Comparison of ENCODE assay signal across 8 cellular contexts in the genomic region with DNA sequence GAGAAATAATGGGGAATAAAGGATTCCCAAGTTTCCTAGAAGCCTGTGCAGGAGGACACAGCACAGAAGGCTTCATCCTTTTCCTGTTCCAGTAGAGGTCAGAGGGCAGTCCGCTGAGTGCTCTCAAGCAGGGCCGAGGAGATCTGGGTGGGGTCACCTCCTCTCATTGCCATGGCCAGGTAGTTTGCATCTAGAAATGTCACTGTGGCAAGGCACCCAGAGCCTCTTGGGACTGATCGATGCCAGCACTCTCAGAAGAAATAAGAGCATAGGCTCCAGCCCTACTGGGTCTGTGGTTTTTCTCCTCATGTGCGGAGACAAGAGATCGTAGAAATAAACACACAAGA. TPM values are rescaled to one million over a fixed set of nuclear protein-coding genes. Genes with fewer than 3 reads are reported as not detected.
DNase-seq lines count a peak whose midpoint lies in the region; ATAC-seq and TF ChIP-seq lines count a peak whose summit lies in the region.

No MANE protein-coding gene starts in this region.

- CTCF ChIA-PET in SK-N-SH (lab: Yijun Ruan, JAX): interaction anchor here (0.7 to 10.0 kb wide), 15 partner anchors 9 to 293 kb away, joined by 3 to 237 read pairs (median 5); no protein-coding TSS in a partner anchor

- no peak for DNase-seq in activated T-helper 1 cell treated with anti-CD3 and anti-CD28 coated beads, Interleukin-12 subunit alpha, Interleukin-12 subunit beta, Interleukin-2, Interleukin-4 antibody, amounts not matched to agents 30 ng/mL and 10 ng/mL and 1 ng/mL, durations not matched to agents 14 hours and 24 hours and 36 hours (ENCODE audit: low spot score)
- DNase-seq in neural progenitor cell (ENCODE audit: low spot score) (no peak), SK-N-SH (no peak), NCI-H2171 (lab: John Stamatoyannopoulos, UW) (no peak), DMS153 treated with DMSO at 0.1 percent for 48 hours (lab: John Stamatoyannopoulos, UW; ENCODE audit: unreplicated experiment) (no peak), NCI-H2107 treated with DMSO at 0.1 percent for 48 hours (lab: John Stamatoyannopoulos, UW; ENCODE audit: unreplicated experiment) (no peak)

- H3K4me1 ChIP-seq in neural progenitor cell (no peaks in the 10 kb centered on the region), SK-N-SH (ENCODE audit: control insufficient read depth in 1 of 2, insufficient read depth in 2 of 2, low read depth in 1 of 2, low read length in 1 of 2) (peaks cover 8% of the 10 kb centered on the region in 2 experiments; a peak in 2 of 4 replicates)

- TF ChIP-seq CTCF in neural progenitor cell (IDR thresholded peaks at IDR 0.05): no peak
- no peak for TF ChIP-seq CTCF in SK-N-SH (IDR thresholded peaks at IDR 0.05)

- H3K4me2 ChIP-seq in neural progenitor cell (no peak overlapping the region), SK-N-SH (no peak overlapping the region)

- H3F3A ChIP-seq in neural progenitor cell (ENCODE audit: low read depth): peaks cover 17% of the 10 kb centered on the region
- H3F3A ChIP-seq in SK-N-SH (replicated peaks; ENCODE audit: insufficient read depth): peaks cover 32% of the 10 kb centered on the region

- ATAC-seq in GM19023 (IDR thresholded peaks at IDR 0.05; ENCODE audit: unreplicated experiment) (peak; percentile 43), HG02885 (IDR thresholded peaks at IDR 0.05; ENCODE audit: poor library complexity, unreplicated experiment) (peak; percentile 34)

- peaks cover 35% of the 10 kb centered on the region for H3K36me3 Mint-ChIP-seq in activated T-helper 1 cell treated with anti-CD3 and anti-CD28 coated beads, Interleukin-12 subunit alpha, Interleukin-12 subunit beta, Interleukin-2, Interleukin-4 antibody, amounts not matched to agents 30 ng/mL and 10 ng/mL and 1 ng/mL, durations not matched to agents 14 hours and 24 hours and 36 hours (ENCODE audit: low read depth)
- H3K36me3 Mint-ChIP-seq in neural progenitor cell: peaks cover 7% of the 10 kb centered on the region

- 90% methylated on average over 5 of the region's 5 CpGs for WGBS in SK-N-SH (ENCODE audit: low lambda C conversion rate)

- POLR2A ChIA-PET in SK-N-SH (lab: Yijun Ruan, JAX): no interaction called here

- no peak for TF ChIP-seq RAD21 in SK-N-SH (IDR thresholded peaks at IDR 0.05; ENCODE audit: low read length)

- H3K9me2 ChIP-seq in SK-N-SH: no peaks in the 10 kb centered on the region

- intact Hi-C loops in activated T-helper 1 cell treated with anti-CD3 and anti-CD28 coated beads, Interleukin-12 subunit alpha, Interleukin-12 subunit beta, Interleukin-2, Interleukin-4 antibody, amounts not matched to agents 30 ng/mL and 10 ng/mL and 1 ng/mL, durations not matched to agents 14 hours and 24 hours and 36 hours (cut with micrococcal nuclease): loop anchor here (2.0 kb wide), 1 partner anchor 675 kb away; a partner anchor contains a TSS

- H3K27me3 Mint-ChIP-seq in activated T-helper 1 cell treated with anti-CD3 and anti-CD28 coated beads, Interleukin-12 subunit alpha, Interleukin-12 subunit beta, Interleukin-2, Interleukin-4 antibody, amounts not matched to agents 30 ng/mL and 10 ng/mL and 1 ng/mL, durations not matched to agents 14 hours and 24 hours and 36 hours (ENCODE audit: insufficient read depth): no peaks in the 10 kb centered on the region
- peaks cover 2% of the 10 kb centered on the region for H3K27me3 Mint-ChIP-seq in neural progenitor cell (ENCODE audit: insufficient read depth, low read depth)

- H3K36me3 ChIP-seq in neural progenitor cell (no peaks in the 10 kb centered on the region), SK-N-SH (replicated peaks in 1 of 2; ENCODE audit: control insufficient read depth in 1 of 2, insufficient read depth in 2 of 2, low read length in 1 of 2) (peaks cover 79 to 86% of the 10 kb centered on the region in 2 experiments)

- H4K20me1 ChIP-seq in neural progenitor cell (ENCODE audit: low read depth) (peaks cover 11% of the 10 kb centered on the region), SK-N-SH (ENCODE audit: insufficient read depth) (peaks cover 8% of the 10 kb centered on the region)

- no peak for TF ChIP-seq EP300 in SK-N-SH (IDR thresholded peaks at IDR 0.05; ENCODE audit: borderline replicate concordance in 1 of 2, low read depth in 1 of 2, low read length in 1 of 2)

- no peaks in the 10 kb centered on the region for H3K27me3 ChIP-seq in neural progenitor cell
- H3K27me3 ChIP-seq in SK-N-SH (ENCODE audit: insufficient read depth): no peaks in the 10 kb centered on the region

- H3K4me3 ChIP-seq in neural progenitor cell: no peak overlapping the region
- no peak overlapping the region for H3K4me3 ChIP-seq in SK-N-SH (ENCODE audit: low read depth in 2 of 2, low read length in 1 of 2)

- H3K9ac ChIP-seq in neural progenitor cell: no peak overlapping the region
- H3K9ac ChIP-seq in SK-N-SH: no peak overlapping the region

- peaks cover 5% of the 10 kb centered on the region for H3K79me2 ChIP-seq in neural progenitor cell (ENCODE audit: low read depth)
- peaks cover 16% of the 10 kb centered on the region for H3K79me2 ChIP-seq in SK-N-SH (ENCODE audit: insufficient read depth)

- peaks cover 39% of the 10 kb centered on the region for H3K4me1 Mint-ChIP-seq in activated T-helper 1 cell treated with anti-CD3 and anti-CD28 coated beads, Interleukin-12 subunit alpha, Interleukin-12 subunit beta, Interleukin-2, Interleukin-4 antibody, amounts not matched to agents 30 ng/mL and 10 ng/mL and 1 ng/mL, durations not matched to agents 14 hours and 24 hours and 36 hours (ENCODE audit: low read depth)
- peaks cover 7% of the 10 kb centered on the region for H3K4me1 Mint-ChIP-seq in neural progenitor cell

- no peaks in the 10 kb centered on the region for H3K9me3 ChIP-seq in neural progenitor cell (ENCODE audit: low read depth)
- no peaks in the 10 kb centered on the region for H3K9me3 ChIP-seq in SK-N-SH

- peak overlapping the region; percentile 91 for H3K27ac Mint-ChIP-seq in activated T-helper 1 cell treated with anti-CD3 and anti-CD28 coated beads, Interleukin-12 subunit alpha, Interleukin-12 subunit beta, Interleukin-2, Interleukin-4 antibody, amounts not matched to agents 30 ng/mL and 10 ng/mL and 1 ng/mL, durations not matched to agents 14 hours and 24 hours and 36 hours
- no peak overlapping the region for H3K27ac Mint-ChIP-seq in neural progenitor cell

- peak overlapping the region; percentile 81 for H3K4me3 Mint-ChIP-seq in activated T-helper 1 cell treated with anti-CD3 and anti-CD28 coated beads, Interleukin-12 subunit alpha, Interleukin-12 subunit beta, Interleukin-2, Interleukin-4 antibody, amounts not matched to agents 30 ng/mL and 10 ng/mL and 1 ng/mL, durations not matched to agents 14 hours and 24 hours and 36 hours
- peak overlapping the region; percentile 54 for H3K4me3 Mint-ChIP-seq in neural progenitor cell

- H3K9me3 Mint-ChIP-seq in activated T-helper 1 cell treated with anti-CD3 and anti-CD28 coated beads, Interleukin-12 subunit alpha, Interleukin-12 subunit beta, Interleukin-2, Interleukin-4 antibody, amounts not matched to agents 30 ng/mL and 10 ng/mL and 1 ng/mL, durations not matched to agents 14 hours and 24 hours and 36 hours: no peaks in the 10 kb centered on the region
- H3K9me3 Mint-ChIP-seq in neural progenitor cell: no peaks in the 10 kb centered on the region

- H2AFZ ChIP-seq in neural progenitor cell (replicated peaks) (no peak overlapping the region), SK-N-SH (ENCODE audit: low read depth) (no peak overlapping the region)

- no peak overlapping the region for H3K27ac ChIP-seq in neural progenitor cell
- H3K27ac ChIP-seq in SK-N-SH (ENCODE audit: low read depth in 2 of 2, low read length in 1 of 2): no peak overlapping the region

TF ChIP-seq in SK-N-SH, 30 proteins besides CTCF, POLR2A, EP300 and RAD21 (continues in another document):
- TF ChIP-seq, protein P1, sequence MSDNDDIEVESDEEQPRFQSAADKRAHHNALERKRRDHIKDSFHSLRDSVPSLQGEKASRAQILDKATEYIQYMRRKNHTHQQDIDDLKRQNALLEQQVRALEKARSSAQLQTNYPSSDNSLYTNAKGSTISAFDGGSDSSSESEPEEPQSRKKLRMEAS (IDR thresholded peaks at IDR 0.05; ENCODE audit: low read depth): no peak
- TF ChIP-seq NFIC (IDR thresholded peaks at IDR 0.05; ENCODE audit: borderline replicate concordance) (no peak), EZH2phosphoT487 (IDR thresholded peaks at IDR 0.05; ENCODE audit: borderline replicate concordance, low read depth) (no peak), MXI1 (IDR thresholded peaks at IDR 0.05; ENCODE audit: low read depth, low read length) (no peak), RXRA (IDR thresholded peaks at IDR 0.05; ENCODE audit: borderline replicate concordance, low read depth) (no peak), TAF1 (IDR thresholded peaks at IDR 0.05; ENCODE audit: borderline replicate concordance, low read depth, low read length) (no peak)
- TF ChIP-seq, protein P2, sequence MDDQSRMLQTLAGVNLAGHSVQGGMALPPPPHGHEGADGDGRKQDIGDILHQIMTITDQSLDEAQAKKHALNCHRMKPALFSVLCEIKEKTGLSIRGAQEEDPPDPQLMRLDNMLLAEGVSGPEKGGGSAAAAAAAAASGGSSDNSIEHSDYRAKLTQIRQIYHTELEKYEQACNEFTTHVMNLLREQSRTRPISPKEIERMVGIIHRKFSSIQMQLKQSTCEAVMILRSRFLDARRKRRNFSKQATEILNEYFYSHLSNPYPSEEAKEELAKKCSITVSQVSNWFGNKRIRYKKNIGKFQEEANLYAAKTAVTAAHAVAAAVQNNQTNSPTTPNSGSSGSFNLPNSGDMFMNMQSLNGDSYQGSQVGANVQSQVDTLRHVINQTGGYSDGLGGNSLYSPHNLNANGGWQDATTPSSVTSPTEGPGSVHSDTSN (IDR thresholded peaks at IDR 0.05): no peak

RNA-seq across cellular contexts. Expression of a gene that starts 7.9 kb away (rescaled TPM):
- 40.3 and 41.2 TPM in 2 replicates for total RNA-seq in activated T-helper 1 cell treated with anti-CD3 and anti-CD28 coated beads, Interleukin-12 subunit alpha, Interleukin-12 subunit beta, Interleukin-2, Interleukin-4 antibody, amounts not matched to agents 30 ng/mL and 10 ng/mL and 1 ng/mL, durations not matched to agents 14 hours and 24 hours and 36 hours
- 56.3 and 61.7 TPM in 2 replicates for total RNA-seq in neural progenitor cell (ENCODE audit: low replicate concordance)
- 54.0 and 56.6 TPM in 2 replicates for polyA plus RNA-seq in SK-N-SH (2012; rRNA removed)
- polyA plus RNA-seq in SK-N-SH (2012; cell fraction: cytosol; rRNA removed): 57.7 and 66.5 TPM in 2 replicates
- polyA plus RNA-seq in SK-N-SH (2012; cell fraction: nucleus; rRNA removed): 47.8 and 62.1 TPM in 2 replicates
